1 cellular context compared by ENCODE assay signal in genomic region chr2:225038076-225038571, GRCh38.
TF ChIP-seq lines count a peak whose summit lies in the region.

No MANE protein-coding gene starts in this region.

TF ChIP-seq in GM23338, 12 proteins besides CTCF, POLR2A, EP300 and RAD21 (continued from another document):
- no peak for TF ChIP-seq ZNF462 (CRISPR knock-in tag; IDR thresholded peaks at IDR 0.05)
- no peak for TF ChIP-seq NANOG (IDR thresholded peaks at IDR 0.05; ENCODE audit: borderline replicate concordance)
- TF ChIP-seq ZNF114 (CRISPR knock-in tag; IDR thresholded peaks at IDR 0.05), result no peak
- TF ChIP-seq CREB1 (CRISPR knock-in tag; IDR thresholded peaks at IDR 0.05; ENCODE audit: low read depth), result no peak
- TF ChIP-seq EZH2 (IDR thresholded peaks at IDR 0.05; ENCODE audit: low read depth, unreplicated experiment), result no peak
- TF ChIP-seq ETS1 (IDR thresholded peaks at IDR 0.05), result no peak
